In genomic region chr13:98515804-98516465, GRCh38 we compare ENCODE assay signal across 11 cellular contexts.
DNase-seq lines count a peak whose midpoint lies in the region; ATAC-seq and TF ChIP-seq lines count a peak whose summit lies in the region.
"Had no signal": no experiment of that assay in that cellular context is flagged by ENCODE, and none has a peak within 500 bp of the region (broad histone marks: within the 10 kb centered on the region; RNA-seq: fewer than 3 reads in every experiment).

No MANE protein-coding gene starts in this region.

- H3K27ac Mint-ChIP-seq in CD4-positive, alpha-beta memory T cell, result peak overlapping the region; percentile 82 to 96 (median 88)
- H3K27ac Mint-ChIP-seq in IgD-negative memory B cell, result peak overlapping the region; percentile 90 to 95 (median 93)

- CTCF ChIA-PET in CD4-positive, alpha-beta memory T cell (lab: Charles Lee; ENCODE audit: partially characterized antibody), result interaction anchor here (0.9 to 1.6 kb wide), 8 partner anchors 17 to 138 kb away, joined by 3 to 5 read pairs (median 4); no protein-coding TSS in a partner anchor

- 84 to 91% (median 89%) methylated on average over 4 of the region's 4 CpGs for WGBS in spleen, 5 donors
- 67 to 72% methylated on average over 4 of the region's 4 CpGs for WGBS in lower leg skin, 2 donors

- H3K4me3 ChIP-seq in CD4-positive, alpha-beta memory T cell (ENCODE audit: low read length in 2 of 2), result no peak overlapping the region
- H3K4me3 ChIP-seq in spleen (no peak overlapping the region), lower leg skin (ENCODE audit: low read depth, poor library complexity, severe bottlenecking) (no peak overlapping the region)
- H3K4me3 ChIP-seq: right lobe of liver had no signal

- H3K4me1 Mint-ChIP-seq in CD4-positive, alpha-beta memory T cell, result peaks cover 64 to 100% (median 86%) of the 10 kb centered on the region in 4 donors
- peaks cover 71 to 86% (median 79%) of the 10 kb centered on the region in 3 donors for H3K4me1 Mint-ChIP-seq in IgD-negative memory B cell

- POLR2A ChIA-PET in CD4-positive, alpha-beta memory T cell (lab: Charles Lee; ENCODE audit: partially characterized antibody), result interaction anchor here (1.1 to 2.8 kb wide), 8 partner anchors 9 to 60 kb away, joined by 3 to 11 read pairs (median 6); no protein-coding TSS in a partner anchor

- peaks cover 100% of the 10 kb centered on the region for H3K4me1 ChIP-seq in CD4-positive, alpha-beta memory T cell (ENCODE audit: insufficient read depth, low read length)
- H3K4me1 ChIP-seq in spleen, result peaks cover 7 to 100% (median 66%) of the 10 kb centered on the region in 6 donors

- no peaks in the 10 kb centered on the region for H3K36me3 ChIP-seq in CD4-positive, alpha-beta memory T cell (ENCODE audit: insufficient read depth, low read length)
- H3K36me3 ChIP-seq in spleen, result peaks cover 0 to 41% (median 3%) of the 10 kb centered on the region in 6 donors
- H3K36me3 ChIP-seq: right lobe of liver had no signal

- no peaks in the 10 kb centered on the region for H3K9me3 Mint-ChIP-seq in CD4-positive, alpha-beta memory T cell
- H3K9me3 Mint-ChIP-seq in IgD-negative memory B cell, result no peaks in the 10 kb centered on the region

- TF ChIP-seq CTCF in spleen (IDR thresholded peaks at IDR 0.05 in 8 of 11, conservative IDR thresholded peaks at IDR 0.05 in 3 of 11), result no peak
- no peak for TF ChIP-seq CTCF in lower leg skin (IDR thresholded peaks at IDR 0.05)

- H3K36me3 Mint-ChIP-seq in CD4-positive, alpha-beta memory T cell, result peaks cover 16 to 53% of the 10 kb centered on the region in 2 donors
- H3K36me3 Mint-ChIP-seq in IgD-negative memory B cell, result peaks cover under 1% of the 10 kb centered on the region

- TF ChIP-seq POLR2A in spleen (IDR thresholded peaks at IDR 0.05), result no peak
- TF ChIP-seq POLR2A in lower leg skin (IDR thresholded peaks at IDR 0.05), result no peak

- no peak for DNase-seq in CD4-positive, alpha-beta memory T cell
- DNase-seq in kidney glomerular epithelial cell (lab: John Stamatoyannopoulos, UW) (peak; percentile 21), spleen (no peak), NCI-H526 (lab: John Stamatoyannopoulos, UW) (no peak), lower leg skin (ENCODE audit: low spot score in 2 of 2) (no peak), GF-D8 (lab: John Stamatoyannopoulos, UW) (no peak)
- DNase-seq: NK-92 treated with Interleukin-12 subunit alpha and Interleukin-12 subunit beta, amount 100 ng/mL, for 24 hours; right lobe of liver; SW 1271 had no signal

- intact Hi-C loops in CD4-positive, alpha-beta memory T cell (cut with micrococcal nuclease), result loop anchor here (2.0 to 5.0 kb wide), 2 partner anchors 39 to 59 kb away; no protein-coding TSS in a partner anchor
- intact Hi-C loops in spleen (cut with DNase I; ENCODE audit: low total_unique reads) (no loop called here), lower leg skin (cut with DNase I; ENCODE audit: low total_unique reads) (no loop called here)

- H3K27me3 ChIP-seq in CD4-positive, alpha-beta memory T cell (ENCODE audit: insufficient read depth, low read length), result no peaks in the 10 kb centered on the region
- no peaks in the 10 kb centered on the region for H3K27me3 ChIP-seq in spleen (replicated peaks in 1 of 7)
- H3K27me3 ChIP-seq: right lobe of liver had no signal

- H3K27me3 Mint-ChIP-seq in CD4-positive, alpha-beta memory T cell, result no peaks in the 10 kb centered on the region
- H3K27me3 Mint-ChIP-seq in IgD-negative memory B cell, result no peaks in the 10 kb centered on the region

- H3K4me3 Mint-ChIP-seq in CD4-positive, alpha-beta memory T cell, result peak overlapping the region in 7 of 8 donors; percentile 15 to 71 (median 57)
- H3K4me3 Mint-ChIP-seq in IgD-negative memory B cell, result peak overlapping the region in 3 of 4 donors; percentile 58 to 76 (median 70)

- H3K9me3 ChIP-seq in CD4-positive, alpha-beta memory T cell (ENCODE audit: control insufficient read depth in 1 of 2, low read length in 2 of 2), result no peaks in the 10 kb centered on the region
- H3K9me3 ChIP-seq in spleen, result no peaks in the 10 kb centered on the region
- H3K9me3 ChIP-seq: right lobe of liver had no signal

- ATAC-seq in GM19463 (IDR thresholded peaks at IDR 0.05; ENCODE audit: unreplicated experiment), result peak; percentile 39
- ATAC-seq: right lobe of liver had no signal

- no peak overlapping the region for H3K27ac ChIP-seq in CD4-positive, alpha-beta memory T cell (ENCODE audit: low read depth, low read length)
- H3K27ac ChIP-seq in spleen, result peak overlapping the region in 3 of 8 donors; percentile 1 to 12 (median 12)
- H3K27ac ChIP-seq: right lobe of liver had no signal
